Comparison of ENCODE assay signal across 16 cellular contexts in genomic region chr1:65056866-65057265, GRCh38.
"Had no signal": no experiment of that assay in that cellular context is flagged by ENCODE, and none has a peak within 500 bp of the region (broad histone marks: within the 10 kb centered on the region; RNA-seq: fewer than 3 reads in every experiment).

No MANE protein-coding gene starts in this region.

- H3K4me3 Mint-ChIP-seq: activated naive CD8-positive, alpha-beta T cell treated with anti-CD3 and anti-CD28 coated beads, Interleukin-2, amount 10 ng/mL, durations not matched to agents 7 days and 5 days; activated T-helper 1 cell treated with anti-CD3 and anti-CD28 coated beads, Interleukin-12 subunit alpha, Interleukin-12 subunit beta, Interleukin-2, Interleukin-4 antibody, amounts not matched to agents 30 ng/mL and 10 ng/mL and 1 ng/mL, durations not matched to agents 14 hours and 24 hours and 36 hours had no signal

- H3K4me1 ChIP-seq: body of pancreas had no signal

- H3K27me3 Mint-ChIP-seq: activated naive CD8-positive, alpha-beta T cell treated with anti-CD3 and anti-CD28 coated beads, Interleukin-2, amount 10 ng/mL, durations not matched to agents 7 days and 5 days had no signal

- H3K9me3 Mint-ChIP-seq: activated naive CD8-positive, alpha-beta T cell treated with anti-CD3 and anti-CD28 coated beads, Interleukin-2, amount 10 ng/mL, durations not matched to agents 7 days and 5 days; activated T-helper 1 cell treated with anti-CD3 and anti-CD28 coated beads, Interleukin-12 subunit alpha, Interleukin-12 subunit beta, Interleukin-2, Interleukin-4 antibody, amounts not matched to agents 30 ng/mL and 10 ng/mL and 1 ng/mL, durations not matched to agents 14 hours and 24 hours and 36 hours had no signal

- H3K9me3 ChIP-seq: body of pancreas, thoracic aorta had no signal

- H3K27ac Mint-ChIP-seq: activated naive CD8-positive, alpha-beta T cell treated with anti-CD3 and anti-CD28 coated beads, Interleukin-2, amount 10 ng/mL, durations not matched to agents 7 days and 5 days; activated T-helper 1 cell treated with anti-CD3 and anti-CD28 coated beads, Interleukin-12 subunit alpha, Interleukin-12 subunit beta, Interleukin-2, Interleukin-4 antibody, amounts not matched to agents 30 ng/mL and 10 ng/mL and 1 ng/mL, durations not matched to agents 14 hours and 24 hours and 36 hours had no signal

- DNase-seq: activated CD4-positive, alpha-beta T cell treated with anti-CD3 and anti-CD28 coated beads for 1 hour; activated gamma-delta T cell treated with Interleukin-2 at 50 U/mL for 16 hours; activated naive CD8-positive, alpha-beta T cell treated with anti-CD3 and anti-CD28 coated beads, Interleukin-2, amount 10 ng/mL, durations not matched to agents 7 days and 5 days; activated T-cell treated with anti-CD3 and anti-CD28 coated beads for 4 hours; body of pancreas; caudate nucleus; erythroblast; foreskin melanocyte; midbrain; stimulated activated CD4-positive, alpha-beta T cell treated with anti-CD3 and anti-CD28 coated beads, Interleukin-4, amount 100 ng/mL, for 1 hour; T-helper 2 cell had no signal

- H3K27ac ChIP-seq: body of pancreas, thoracic aorta, VCaP had no signal

- ATAC-seq: body of pancreas had no signal

- H3K27me3 ChIP-seq: body of pancreas had no signal

- H3K4me3 ChIP-seq: body of pancreas, lung, smooth muscle cell, thoracic aorta had no signal
